In genomic region chr3:178585439-178585838, GRCh38 we compare ENCODE assay signal across 1 cellular context.
TF ChIP-seq lines count a peak whose summit lies in the region.

No MANE protein-coding gene starts in this region.

TF ChIP-seq in GM12878, 131 proteins besides CTCF, POLR2A, EP300 and RAD21:
- no peak for TF ChIP-seq ELK1 (IDR thresholded peaks at IDR 0.05; ENCODE audit: low read depth, low read length)
- TF ChIP-seq IKZF2 (IDR thresholded peaks at IDR 0.05) = no peak
- no peak for TF ChIP-seq ZNF207 (IDR thresholded peaks at IDR 0.05; ENCODE audit: borderline replicate concordance)
